In genomic region chr5:14218480-14218879, GRCh38 we compare ENCODE assay signal across 13 cellular contexts.
A peak's percentile ranks its signal among the peaks of the same experiment; 100 is the strongest.
DNase-seq lines count a peak whose midpoint lies in the region; ATAC-seq, FAIRE-seq and TF ChIP-seq lines count a peak whose summit lies in the region.
"Had no signal": no experiment of that assay in that cellular context is flagged by ENCODE, and none has a peak within 500 bp of the region (broad histone marks: within the 10 kb centered on the region; RNA-seq: fewer than 3 reads in every experiment).

No MANE protein-coding gene starts in this region.

- ATAC-seq in A549 = peak; percentile 40 to 47; a peak in 4 of 6 replicates
- no peak for ATAC-seq in GM18909 (IDR thresholded peaks at IDR 0.05; ENCODE audit: poor library complexity, unreplicated experiment)

- TF ChIP-seq EP300 in A549 (IDR thresholded peaks at IDR 0.05) (no peak), esophagus muscularis mucosa (IDR thresholded peaks at IDR 0.05) (no peak)

- no peak for TF ChIP-seq RAD21 in A549 (conservative IDR thresholded peaks at IDR 0.05 in 1 of 2, IDR thresholded peaks at IDR 0.05 in 1 of 2)

- no peak overlapping the region for H3K4me3 ChIP-seq in A549
- H3K4me3 ChIP-seq in OCI-LY7 (ENCODE audit: low read depth, low read length, poor library complexity, severe bottlenecking) = peak overlapping the region; percentile 4
- H3K4me3 ChIP-seq in esophagus muscularis mucosa = peak overlapping the region in 2 of 4 donors; percentile 11 to 15
- H3K4me3 ChIP-seq: uterus had no signal

- BruUV-seq in OCI-LY7 (replicated peaks; lab: Mats Ljungman, UMichigan) = no TSS peak
- BruUV-seq in Calu3 (replicated peaks; lab: Mats Ljungman, UMichigan) = no TSS peak

- H3K4me2 ChIP-seq in A549 (peak overlapping the region; percentile 54), OCI-LY7 (ENCODE audit: low read length) (peak overlapping the region; percentile 43)

- CTCF ChIA-PET in A549 (lab: Yijun Ruan, JAX) = no interaction called here
- CTCF ChIA-PET in OCI-LY7 (lab: Charles Lee; ENCODE audit: unreplicated experiment) = no interaction called here
- CTCF ChIA-PET in Calu3 (lab: Charles Lee) = interaction anchor here (0.7 kb wide), 1 partner anchor 17 kb away, joined by 4 read pairs; no protein-coding TSS in a partner anchor

- peaks cover 62% of the 10 kb centered on the region; the same call in 1 of the 2 replicates for H3K79me2 ChIP-seq in OCI-LY7 (ENCODE audit: insufficient read depth, low read depth, low read length)

- DNase-seq in A549 (ENCODE audit: low read depth in 1 of 2, low spot score in 1 of 2) = no peak
- no peak for DNase-seq in OCI-LY7 (ENCODE audit: low spot score)
- DNase-seq in esophagus muscularis mucosa (ENCODE audit: extremely low spot score) = no peak
- DNase-seq in progenitor cell of endocrine pancreas (ENCODE audit: low spot score, unreplicated experiment) = no peak
- no peak for DNase-seq in NCI-H774 (lab: John Stamatoyannopoulos, UW)
- no peak for DNase-seq in NCI-H2227 (lab: John Stamatoyannopoulos, UW; ENCODE audit: unreplicated experiment)
- no peak for DNase-seq in Calu3
- DNase-seq: activated naive CD4-positive, alpha-beta T cell; DMS153; NCI-H2227 treated with DMSO at 0.1 percent for 48 hours; uterus had no signal

- H3K27ac ChIP-seq in A549 = peak overlapping the region; percentile 12 to 71; a peak in 3 of 6 replicates
- peak overlapping the region; percentile 5 for H3K27ac ChIP-seq in OCI-LY7 (ENCODE audit: low read depth, low read length, poor library complexity, severe bottlenecking)
- H3K27ac ChIP-seq in esophagus muscularis mucosa (replicated peaks in 1 of 4) = peak overlapping the region; percentile 70 to 81 (median 72)
- H3K27ac ChIP-seq: HL-60 had no signal

- H3K27me3 Mint-ChIP-seq in progenitor cell of endocrine pancreas = no peaks in the 10 kb centered on the region
- no peaks in the 10 kb centered on the region for H3K27me3 Mint-ChIP-seq in Calu3 (ENCODE audit: unreplicated experiment)

- no peaks in the 10 kb centered on the region for H4K20me1 ChIP-seq in OCI-LY7 (ENCODE audit: insufficient read depth, low read length)

- H3K36me3 ChIP-seq in OCI-LY7 (ENCODE audit: insufficient read depth, low read length) (no peaks in the 10 kb centered on the region), esophagus muscularis mucosa (no peaks in the 10 kb centered on the region)
- H3K36me3 ChIP-seq: uterus had no signal

- no peaks in the 10 kb centered on the region for H3K9me3 ChIP-seq in A549
- no peaks in the 10 kb centered on the region for H3K9me3 ChIP-seq in OCI-LY7 (ENCODE audit: low read length)
- H3K9me3 ChIP-seq in esophagus muscularis mucosa = no peaks in the 10 kb centered on the region
- H3K9me3 ChIP-seq: uterus had no signal

- WGBS in A549 (ENCODE audit: missing lambda C conversion rate) = 75% methylated on average over 5 of the region's 6 CpGs
- 86% methylated on average over 2 of the region's 6 CpGs for WGBS in esophagus muscularis mucosa

- no peaks in the 10 kb centered on the region for H3K36me3 Mint-ChIP-seq in progenitor cell of endocrine pancreas (ENCODE audit: insufficient read depth)
- H3K36me3 Mint-ChIP-seq in Calu3 (ENCODE audit: insufficient read depth, unreplicated experiment) = peaks cover 19% of the 10 kb centered on the region

- H3K9me3 Mint-ChIP-seq in progenitor cell of endocrine pancreas (ENCODE audit: low read depth) (no peaks in the 10 kb centered on the region), Calu3 (ENCODE audit: low read depth, unreplicated experiment) (no peaks in the 10 kb centered on the region)

- H3K4me3 Mint-ChIP-seq in progenitor cell of endocrine pancreas (ENCODE audit: low read depth) (no peak overlapping the region), Calu3 (ENCODE audit: low read depth, unreplicated experiment) (no peak overlapping the region)

- no peak for TF ChIP-seq CTCF in A549 (IDR thresholded peaks at IDR 0.05)
- no peak for TF ChIP-seq CTCF in OCI-LY7 (conservative IDR thresholded peaks at IDR 0.05; ENCODE audit: low read length)
- no peak for TF ChIP-seq CTCF in esophagus muscularis mucosa (IDR thresholded peaks at IDR 0.05)
- TF ChIP-seq CTCF in progenitor cell of endocrine pancreas (IDR thresholded peaks at IDR 0.05; ENCODE audit: unreplicated experiment) = no peak
- no peak for TF ChIP-seq CTCF in Calu3 (IDR thresholded peaks at IDR 0.05; ENCODE audit: unreplicated experiment)

- H3K27ac Mint-ChIP-seq in progenitor cell of endocrine pancreas = peak overlapping the region; percentile 25
- H3K27ac Mint-ChIP-seq in Calu3 (ENCODE audit: unreplicated experiment) = no peak overlapping the region

- FAIRE-seq in A549 (lab: Jason Lieb, UNC) = no peak

- no peak overlapping the region for H2AFZ ChIP-seq in OCI-LY7 (ENCODE audit: low read length)

- POLR2A ChIA-PET in A549 (lab: Yijun Ruan, JAX) = no interaction called here
- POLR2A ChIA-PET in OCI-LY7 (lab: Charles Lee) = interaction anchor here (0.7 to 1.1 kb wide), 2 partner anchors 9 to 15 kb away, joined by 4 to 5 read pairs; no protein-coding TSS in a partner anchor

- TF ChIP-seq POLR2A in A549 (IDR thresholded peaks at IDR 0.05; ENCODE audit: low read length) (no peak), esophagus muscularis mucosa (IDR thresholded peaks at IDR 0.05; ENCODE audit: low read depth) (no peak)

- peaks cover 48% of the 10 kb centered on the region for H3K4me1 Mint-ChIP-seq in progenitor cell of endocrine pancreas (ENCODE audit: low read depth)
- peaks cover 66% of the 10 kb centered on the region for H3K4me1 Mint-ChIP-seq in Calu3 (ENCODE audit: low read depth, unreplicated experiment)

- intact Hi-C loops in OCI-LY7 (cut with micrococcal nuclease; ENCODE audit: unreplicated experiment) (no loop called here), esophagus muscularis mucosa (cut with DNase I) (loop anchor here (5.0 kb wide), 1 partner anchor 44 kb away; no protein-coding TSS in a partner anchor), Calu3 (cut with micrococcal nuclease; ENCODE audit: unreplicated experiment) (no loop called here)

- H3K4me1 ChIP-seq in A549 (peaks cover 64% of the 10 kb centered on the region), OCI-LY7 (ENCODE audit: insufficient read depth, low read length, poor library complexity, severe bottlenecking) (peaks cover 100% of the 10 kb centered on the region), esophagus muscularis mucosa (peaks cover 58 to 87% (median 76%) of the 10 kb centered on the region in 4 donors)
- H3K4me1 ChIP-seq: uterus had no signal

- H3K9me2 ChIP-seq in OCI-LY7 (ENCODE audit: insufficient read depth, low read length) = no peaks in the 10 kb centered on the region

- no peaks in the 10 kb centered on the region for H3K27me3 ChIP-seq in esophagus muscularis mucosa
- H3K27me3 ChIP-seq: uterus had no signal

TF ChIP-seq in A549, 52 proteins besides CTCF, POLR2A, EP300 and RAD21:
- TF ChIP-seq E2F6 (IDR thresholded peaks at IDR 0.05; ENCODE audit: borderline replicate concordance, low read depth) (no peak), CHD4 (IDR thresholded peaks at IDR 0.05; ENCODE audit: borderline replicate concordance) (no peak), ZC3H11A (IDR thresholded peaks at IDR 0.05) (no peak), ZSCAN20 (CRISPR knock-in tag; IDR thresholded peaks at IDR 0.05) (no peak), SREBF2 (IDR thresholded peaks at IDR 0.05) (no peak), HOXA7 (CRISPR knock-in tag; IDR thresholded peaks at IDR 0.05) (no peak), ZNF302 (CRISPR knock-in tag; IDR thresholded peaks at IDR 0.05) (no peak), KDM5A (IDR thresholded peaks at IDR 0.05) (no peak), ZFP36 (IDR thresholded peaks at IDR 0.05; ENCODE audit: borderline replicate concordance, partially characterized antibody) (no peak), PHF8 (IDR thresholded peaks at IDR 0.05; ENCODE audit: borderline replicate concordance, low read depth) (no peak), MAZ (IDR thresholded peaks at IDR 0.05; ENCODE audit: borderline replicate concordance, low read depth, low read length) (no peak), RNF2 (IDR thresholded peaks at IDR 0.05; ENCODE audit: borderline replicate concordance, low read depth) (no peak), USF2 (IDR thresholded peaks at IDR 0.05) (no peak), CHD2 (IDR thresholded peaks at IDR 0.05; ENCODE audit: low read length, partially characterized antibody) (no peak), HMGXB4 (CRISPR knock-in tag; IDR thresholded peaks at IDR 0.05; ENCODE audit: borderline replicate concordance) (no peak), MYC (IDR thresholded peaks at IDR 0.05; ENCODE audit: borderline replicate concordance, low read length) (no peak)

Comparison
In these comparisons a context has a peak if more than half of its experiments do, and no peak if none do; other contexts are left out.
1. H3K27ac ChIP-seq: peak in every context shown above with its lines; median percentile 72 in esophagus muscularis mucosa; 42 in A549; 5 in OCI-LY7.